ENCODE assay signal across 9 cellular contexts in the genomic region with DNA sequence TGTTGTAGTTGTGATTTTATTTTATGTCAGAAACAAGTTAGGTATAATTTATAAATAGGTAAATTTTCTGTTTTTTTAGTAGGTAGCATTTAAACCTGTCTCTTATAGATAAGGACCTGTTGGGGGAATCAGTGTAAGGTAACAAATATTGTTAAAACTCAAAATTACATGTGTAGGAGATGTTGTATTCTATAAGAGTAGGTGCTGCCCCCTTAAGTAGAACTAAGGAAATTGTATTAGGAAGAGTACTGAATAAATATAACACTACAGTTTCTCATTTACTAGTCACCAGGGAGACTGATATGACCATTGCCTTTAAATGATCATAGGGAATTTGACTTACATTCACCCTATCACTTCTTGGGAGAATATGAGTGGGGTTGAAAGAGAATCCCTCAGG. TPM values are rescaled to one million over a fixed set of nuclear protein-coding genes. Genes with fewer than 3 reads are reported as not detected.
DNase-seq lines count a peak whose midpoint lies in the region; ATAC-seq and TF ChIP-seq lines count a peak whose summit lies in the region.
"Had no signal": no experiment of that assay in that cellular context is flagged by ENCODE, and none has a peak within 500 bp of the region (broad histone marks: within the 10 kb centered on the region; RNA-seq: fewer than 3 reads in every experiment).

No MANE protein-coding gene starts in this region.

- peak; percentile 36 for TF ChIP-seq CTCF in MM.1S (IDR thresholded peaks at IDR 0.05; ENCODE audit: low read length)
- TF ChIP-seq CTCF in parathyroid adenoma (IDR thresholded peaks at IDR 0.05): peak; percentile 40

- H3K4me1 ChIP-seq in MM.1S (ENCODE audit: low read length) (no peaks in the 10 kb centered on the region), parathyroid adenoma (no peaks in the 10 kb centered on the region)

- no peaks in the 10 kb centered on the region for H3K79me2 ChIP-seq in MM.1S (ENCODE audit: low read length)
- no peaks in the 10 kb centered on the region for H3K79me2 ChIP-seq in parathyroid adenoma

- no peak for ATAC-seq in GM19397 (IDR thresholded peaks at IDR 0.05; ENCODE audit: unreplicated experiment)
- no peak for ATAC-seq in GM18519 (IDR thresholded peaks at IDR 0.05; ENCODE audit: low FRiP score, unreplicated experiment)

- no peak overlapping the region for H2AFZ ChIP-seq in MM.1S (ENCODE audit: low read length)
- no peak overlapping the region for H2AFZ ChIP-seq in parathyroid adenoma

- no peaks in the 10 kb centered on the region for H4K20me1 ChIP-seq in MM.1S (ENCODE audit: insufficient read depth, low read length)

- H3K36me3 ChIP-seq in MM.1S (replicated peaks; ENCODE audit: insufficient read depth, low read length): peaks cover 5% of the 10 kb centered on the region; the same call in 1 of the 2 replicates
- H3K36me3 ChIP-seq in parathyroid adenoma (ENCODE audit: control insufficient read depth, insufficient read depth, low read length): no peaks in the 10 kb centered on the region

- no peaks in the 10 kb centered on the region for H3K9me2 ChIP-seq in MM.1S (replicated peaks; ENCODE audit: insufficient read depth, low read length)

- H3K4me2 ChIP-seq in MM.1S (ENCODE audit: low read depth, low read length) (no peak overlapping the region), parathyroid adenoma (ENCODE audit: low read length) (no peak overlapping the region)

- no peaks in the 10 kb centered on the region for H3K27me3 ChIP-seq in MM.1S (replicated peaks; ENCODE audit: insufficient read depth, low read length)
- H3K27me3 ChIP-seq in parathyroid adenoma (ENCODE audit: control insufficient read depth, insufficient read depth, low read length): no peaks in the 10 kb centered on the region

- no peaks in the 10 kb centered on the region for H3K9me3 ChIP-seq in MM.1S (replicated peaks; ENCODE audit: insufficient read depth, low read length)
- H3K9me3 ChIP-seq in parathyroid adenoma (ENCODE audit: control insufficient read depth, low read length): no peaks in the 10 kb centered on the region
- H3K9me3 ChIP-seq: thoracic aorta had no signal

- no peaks in the 10 kb centered on the region for H3F3A ChIP-seq in MM.1S (ENCODE audit: insufficient read depth, low read length)

- H3K27ac ChIP-seq in MM.1S (ENCODE audit: low read length): no peak overlapping the region
- no peak overlapping the region for H3K27ac ChIP-seq in parathyroid adenoma
- H3K27ac ChIP-seq: thoracic aorta had no signal

- H3K9ac ChIP-seq in MM.1S (ENCODE audit: low read length): no peak overlapping the region
- no peak overlapping the region for H3K9ac ChIP-seq in parathyroid adenoma

- peak; percentile 19 for DNase-seq in NCI-H82 (lab: John Stamatoyannopoulos, UW)
- no peak for DNase-seq in NCI-H82 treated with DMSO at 0.1 percent for 48 hours (lab: John Stamatoyannopoulos, UW; ENCODE audit: unreplicated experiment)
- peak; percentile 25 for DNase-seq in MM.1S
- DNase-seq in dermis blood vessel endothelial cell: peak; percentile 30
- DNase-seq in effector CD8-positive, alpha-beta T cell (lab: John Stamatoyannopoulos, UW): no peak

- H3K4me3 ChIP-seq in MM.1S (ENCODE audit: low read length) (no peak overlapping the region), parathyroid adenoma (ENCODE audit: low read depth, low read length) (no peak overlapping the region)
- H3K4me3 ChIP-seq: thoracic aorta had no signal

RNA-seq across cellular contexts. Expression of gene SLC25A36, which starts 31.2 kb away (rescaled TPM):
- total RNA-seq in dermis blood vessel endothelial cell: 51.3 and 60.6 TPM in 2 replicates

Comparison
In these comparisons a context has a peak if more than half of its experiments do, and no peak if none do; other contexts are left out.
1. DNase-seq: peak in NCI-H82 (single experiment), MM.1S (single experiment) and dermis blood vessel endothelial cell (single experiment); none in NCI-H82 treated with DMSO at 0.1 percent for 48 hours (single experiment) and effector CD8-positive, alpha-beta T cell (single experiment).